ENCODE assay signal across 11 cellular contexts in genomic region chr3:9768376-9768775, GRCh38. TPM values are rescaled to one million over a fixed set of nuclear protein-coding genes. Genes with fewer than 3 reads are reported as not detected.
DNase-seq lines count a peak whose midpoint lies in the region; ATAC-seq and TF ChIP-seq lines count a peak whose summit lies in the region.
"Had no signal": no experiment of that assay in that cellular context is flagged by ENCODE, and none has a peak within 500 bp of the region (broad histone marks: within the 10 kb centered on the region; RNA-seq: fewer than 3 reads in every experiment).

No MANE protein-coding gene starts in this region.

- H3K4me3 ChIP-seq in mesenchymal stem cell (ENCODE audit: insufficient read depth in 1 of 2, low read depth in 1 of 2, low read length in 2 of 2) (peak overlapping the region in 1 of 2 experiments; percentile 86), testis (peak overlapping the region in 1 of 2 donors; percentile 83)

- WGBS in mesenchymal stem cell, result 83% methylated on average over 1 of the region's 2 CpGs
- 48 to 57% methylated on average over 2 of the region's 2 CpGs for WGBS in testis, 2 donors

- no peak overlapping the region for H2AK5ac ChIP-seq in mesenchymal stem cell (ENCODE audit: low read length, severe bottlenecking)

- H3K36me3 Mint-ChIP-seq in activated T-cell treated with anti-CD3 and anti-CD28 coated beads, Interleukin-2, amount 50 U/mL, for 72 hours (ENCODE audit: insufficient read depth in 2 of 2), result peaks cover 4 to 8% of the 10 kb centered on the region in 2 donors
- H3K36me3 Mint-ChIP-seq in activated T-cell treated with anti-CD3 and anti-CD28 coated beads, Interleukin-2, amount 50 U/mL, for 4 hours (ENCODE audit: insufficient read depth), result no peaks in the 10 kb centered on the region
- H3K36me3 Mint-ChIP-seq in activated T-helper 2 cell treated with anti-CD3 and anti-CD28 coated beads, Interferon-gamma antibody, Interleukin-2, Interleukin-4, amounts not matched to agents 10 μg/mL and 5 μg/mL and 100 μg/mL, durations not matched to agents 14 hours and 24 hours and 36 hours (ENCODE audit: low read depth), result peaks cover 34% of the 10 kb centered on the region

- no peaks in the 10 kb centered on the region for H3K27me3 ChIP-seq in mesenchymal stem cell (ENCODE audit: control insufficient read depth in 1 of 2, insufficient read depth in 1 of 2, low read length in 2 of 2)
- no peaks in the 10 kb centered on the region for H3K27me3 ChIP-seq in testis

- peaks cover 16% of the 10 kb centered on the region for H3K79me1 ChIP-seq in mesenchymal stem cell (replicated peaks; ENCODE audit: low read length, poor library complexity, severe bottlenecking)

- H3K23ac ChIP-seq in mesenchymal stem cell (ENCODE audit: low read length in 2 of 2), result no peak overlapping the region

- H3K4me2 ChIP-seq in mesenchymal stem cell (ENCODE audit: low read length, poor library complexity, severe bottlenecking), result no peak overlapping the region

- no peak overlapping the region for H4K8ac ChIP-seq in mesenchymal stem cell (ENCODE audit: low read length)

- peaks cover 5 to 15% of the 10 kb centered on the region in 2 experiments for H3K36me3 ChIP-seq in mesenchymal stem cell (ENCODE audit: control insufficient read depth in 1 of 2, insufficient read depth in 2 of 2, low read depth in 1 of 2, low read length in 2 of 2)
- no peaks in the 10 kb centered on the region for H3K36me3 ChIP-seq in testis (ENCODE audit: low read depth, missing control alignments)

- H3K27ac ChIP-seq in mesenchymal stem cell (ENCODE audit: low read length, poor library complexity, severe bottlenecking) (no peak overlapping the region), testis (peak overlapping the region; percentile 71 to 91)

- no peak overlapping the region for H2BK15ac ChIP-seq in mesenchymal stem cell (ENCODE audit: low read depth, poor library complexity, severe bottlenecking)

- H3K9me3 Mint-ChIP-seq in activated T-cell treated with anti-CD3 and anti-CD28 coated beads, Interleukin-2, amount 50 U/mL, for 72 hours, result no peaks in the 10 kb centered on the region
- H3K9me3 Mint-ChIP-seq in activated T-cell treated with anti-CD3 and anti-CD28 coated beads, Interleukin-2, amount 50 U/mL, for 4 hours, result no peaks in the 10 kb centered on the region
- no peaks in the 10 kb centered on the region for H3K9me3 Mint-ChIP-seq in activated T-helper 2 cell treated with anti-CD3 and anti-CD28 coated beads, Interferon-gamma antibody, Interleukin-2, Interleukin-4, amounts not matched to agents 10 μg/mL and 5 μg/mL and 100 μg/mL, durations not matched to agents 14 hours and 24 hours and 36 hours
- H3K9me3 Mint-ChIP-seq: GM23338 had no signal

- H3K18ac ChIP-seq in mesenchymal stem cell (ENCODE audit: low read depth in 1 of 2, low read length in 2 of 2), result no peak overlapping the region

- peak overlapping the region; percentile 78 to 88 for H3K4me3 Mint-ChIP-seq in activated T-cell treated with anti-CD3 and anti-CD28 coated beads, Interleukin-2, amount 50 U/mL, for 72 hours
- no peak overlapping the region for H3K4me3 Mint-ChIP-seq in activated T-cell treated with anti-CD3 and anti-CD28 coated beads, Interleukin-2, amount 50 U/mL, for 4 hours
- H3K4me3 Mint-ChIP-seq in activated T-helper 2 cell treated with anti-CD3 and anti-CD28 coated beads, Interferon-gamma antibody, Interleukin-2, Interleukin-4, amounts not matched to agents 10 μg/mL and 5 μg/mL and 100 μg/mL, durations not matched to agents 14 hours and 24 hours and 36 hours (ENCODE audit: low read depth), result peak overlapping the region; percentile 82

- peaks cover 49% of the 10 kb centered on the region for H3K4me1 Mint-ChIP-seq in activated T-cell treated with anti-CD3 and anti-CD28 coated beads, Interleukin-2, amount 50 U/mL, for 72 hours (ENCODE audit: low read depth)
- H3K4me1 Mint-ChIP-seq in activated T-cell treated with anti-CD3 and anti-CD28 coated beads, Interleukin-2, amount 50 U/mL, for 4 hours (ENCODE audit: low read depth), result peaks cover 19% of the 10 kb centered on the region
- peaks cover 36% of the 10 kb centered on the region for H3K4me1 Mint-ChIP-seq in activated T-helper 2 cell treated with anti-CD3 and anti-CD28 coated beads, Interferon-gamma antibody, Interleukin-2, Interleukin-4, amounts not matched to agents 10 μg/mL and 5 μg/mL and 100 μg/mL, durations not matched to agents 14 hours and 24 hours and 36 hours (ENCODE audit: low read depth)

- H3K9ac ChIP-seq in mesenchymal stem cell (ENCODE audit: low read length), result peak overlapping the region; percentile 93

- no peak for DNase-seq in activated T-cell treated with anti-CD3 and anti-CD28 coated beads, Interleukin-2, amount 50 U/mL, for 72 hours
- no peak for DNase-seq in activated T-cell treated with anti-CD3 and anti-CD28 coated beads, Interleukin-2, amount 50 U/mL, for 4 hours
- no peak for DNase-seq in activated T-helper 2 cell treated with anti-CD3 and anti-CD28 coated beads, Interferon-gamma antibody, Interleukin-2, Interleukin-4, amounts not matched to agents 10 μg/mL and 5 μg/mL and 100 μg/mL, durations not matched to agents 14 hours and 24 hours and 36 hours (ENCODE audit: low spot score)
- DNase-seq in mesenchymal stem cell (no peak), testis (no peak), NCI-H345 (lab: John Stamatoyannopoulos, UW) (no peak), inferior parietal cortex (ENCODE audit: extremely low spot score) (no peak)
- DNase-seq: DMS79, NCI-H1105 had no signal

- no peak overlapping the region for H2BK5ac ChIP-seq in mesenchymal stem cell (ENCODE audit: low read depth, low read length, poor library complexity, severe bottlenecking)

- intact Hi-C loops in activated T-helper 2 cell treated with anti-CD3 and anti-CD28 coated beads, Interferon-gamma antibody, Interleukin-2, Interleukin-4, amounts not matched to agents 10 μg/mL and 5 μg/mL and 100 μg/mL, durations not matched to agents 14 hours and 24 hours and 36 hours (cut with micrococcal nuclease), result loop anchor here (2.0 to 5.0 kb wide), 2 partner anchors 18 to 39 kb away; no protein-coding TSS in a partner anchor
- intact Hi-C loops in testis (cut with DNase I; ENCODE audit: low total_unique reads), result no loop called here

- peaks cover 12% of the 10 kb centered on the region for H3K4me1 ChIP-seq in mesenchymal stem cell (ENCODE audit: control insufficient read depth, insufficient read depth, low read depth, low read length)
- H3K4me1 ChIP-seq in testis, result peaks cover 32% of the 10 kb centered on the region

- H4K91ac ChIP-seq in mesenchymal stem cell (ENCODE audit: low read length), result no peak overlapping the region

- TF ChIP-seq CTCF in testis (IDR thresholded peaks at IDR 0.05), result no peak

- H2BK120ac ChIP-seq in mesenchymal stem cell (ENCODE audit: low read depth, low read length), result no peak overlapping the region

- H3K4ac ChIP-seq in mesenchymal stem cell (ENCODE audit: low read depth in 1 of 2, low read length in 2 of 2), result no peak overlapping the region

- H3K27ac Mint-ChIP-seq in activated T-cell treated with anti-CD3 and anti-CD28 coated beads, Interleukin-2, amount 50 U/mL, for 72 hours, result no peak overlapping the region
- H3K27ac Mint-ChIP-seq in activated T-helper 2 cell treated with anti-CD3 and anti-CD28 coated beads, Interferon-gamma antibody, Interleukin-2, Interleukin-4, amounts not matched to agents 10 μg/mL and 5 μg/mL and 100 μg/mL, durations not matched to agents 14 hours and 24 hours and 36 hours, result peak overlapping the region; percentile 1
- H3K27ac Mint-ChIP-seq: GM23338 had no signal

- no peak for TF ChIP-seq POLR2A in testis (IDR thresholded peaks at IDR 0.05)

- H2AFZ ChIP-seq in mesenchymal stem cell (ENCODE audit: low read depth, low read length), result no peak overlapping the region
- H2AFZ ChIP-seq: GM23338 had no signal

- no peak for ATAC-seq in activated T-cell treated with anti-CD3 and anti-CD28 coated beads, Interleukin-2, amount 50 U/mL, for 72 hours (replicated peaks in 1 of 2)
- no peak for ATAC-seq in activated T-cell treated with anti-CD3 and anti-CD28 coated beads, Interleukin-2, amount 50 U/mL, for 4 hours
- ATAC-seq in GM21825 (IDR thresholded peaks at IDR 0.05; ENCODE audit: unreplicated experiment), result no peak
- ATAC-seq: GM23338 had no signal

- H3K27me3 Mint-ChIP-seq in activated T-cell treated with anti-CD3 and anti-CD28 coated beads, Interleukin-2, amount 50 U/mL, for 72 hours (ENCODE audit: low read depth), result no peaks in the 10 kb centered on the region
- no peaks in the 10 kb centered on the region for H3K27me3 Mint-ChIP-seq in activated T-cell treated with anti-CD3 and anti-CD28 coated beads, Interleukin-2, amount 50 U/mL, for 4 hours (ENCODE audit: low read depth)
- no peaks in the 10 kb centered on the region for H3K27me3 Mint-ChIP-seq in activated T-helper 2 cell treated with anti-CD3 and anti-CD28 coated beads, Interferon-gamma antibody, Interleukin-2, Interleukin-4, amounts not matched to agents 10 μg/mL and 5 μg/mL and 100 μg/mL, durations not matched to agents 14 hours and 24 hours and 36 hours (ENCODE audit: low read depth)

- no peak overlapping the region for H3K14ac ChIP-seq in mesenchymal stem cell (ENCODE audit: low read length in 2 of 2)

- H2BK12ac ChIP-seq in mesenchymal stem cell (ENCODE audit: low read length in 2 of 2), result no peak overlapping the region

- no peaks in the 10 kb centered on the region for H3K9me3 ChIP-seq in mesenchymal stem cell (ENCODE audit: control insufficient read depth, low read length)
- no peaks in the 10 kb centered on the region for H3K9me3 ChIP-seq in testis

RNA-seq across cellular contexts. Expression of gene CAMK1, which starts 1.4 kb away (rescaled TPM):
- total RNA-seq in activated T-cell treated with anti-CD3 and anti-CD28 coated beads, Interleukin-2, amount 50 U/mL, for 72 hours, result 10 to 100 TPM; 38.6 to 47.4 TPM
- 10 to 100 TPM; 15.3 to 20.7 (median 15.7) TPM for total RNA-seq in activated T-cell treated with anti-CD3 and anti-CD28 coated beads, Interleukin-2, amount 50 U/mL, for 4 hours
- total RNA-seq in activated T-helper 2 cell treated with anti-CD3 and anti-CD28 coated beads, Interferon-gamma antibody, Interleukin-2, Interleukin-4, amounts not matched to agents 10 μg/mL and 5 μg/mL and 100 μg/mL, durations not matched to agents 14 hours and 24 hours and 36 hours, result 113 and 116 TPM in 2 replicates
- 10.6 TPM for polyA plus RNA-seq in mesenchymal stem cell (2013, experiment 1 of 2)
- polyA plus RNA-seq in mesenchymal stem cell (2013, experiment 2 of 2), result 11.1 TPM
- 100 to 1,000 TPM; 127 to 185 TPM for total RNA-seq in testis
- 62.7 TPM for polyA plus RNA-seq in testis (ENCODE audit: insufficient read depth, low read depth, low replicate concordance)

RNA-seq across cellular contexts. Expression of gene OGG1, which starts 18.6 kb away (rescaled TPM):
- total RNA-seq in activated T-cell treated with anti-CD3 and anti-CD28 coated beads, Interleukin-2, amount 50 U/mL, for 72 hours, result 10 to 100 TPM; 31.0 to 33.4 TPM
- total RNA-seq in activated T-cell treated with anti-CD3 and anti-CD28 coated beads, Interleukin-2, amount 50 U/mL, for 4 hours, result 10 to 100 TPM; 25.2 to 30.5 (median 28.8) TPM
- 33.0 and 38.4 TPM in 2 replicates for total RNA-seq in activated T-helper 2 cell treated with anti-CD3 and anti-CD28 coated beads, Interferon-gamma antibody, Interleukin-2, Interleukin-4, amounts not matched to agents 10 μg/mL and 5 μg/mL and 100 μg/mL, durations not matched to agents 14 hours and 24 hours and 36 hours
- 26.5 TPM for polyA plus RNA-seq in mesenchymal stem cell (2013, experiment 1 of 2)
- 25.0 TPM for polyA plus RNA-seq in mesenchymal stem cell (2013, experiment 2 of 2)
- total RNA-seq in testis, result 10 to 100 TPM; 30.3 to 36.4 TPM
- 18.8 TPM for polyA plus RNA-seq in testis (ENCODE audit: insufficient read depth, low read depth, low replicate concordance)

RNA-seq across cellular contexts. Expression of gene TADA3, which starts 23.9 kb away (rescaled TPM):
- 100 to 1,000 TPM; 105 to 112 TPM for total RNA-seq in activated T-cell treated with anti-CD3 and anti-CD28 coated beads, Interleukin-2, amount 50 U/mL, for 72 hours
- 10 to 100 TPM; 39.3 to 42.0 (median 40.2) TPM for total RNA-seq in activated T-cell treated with anti-CD3 and anti-CD28 coated beads, Interleukin-2, amount 50 U/mL, for 4 hours
- 86.6 and 89.2 TPM in 2 replicates for total RNA-seq in activated T-helper 2 cell treated with anti-CD3 and anti-CD28 coated beads, Interferon-gamma antibody, Interleukin-2, Interleukin-4, amounts not matched to agents 10 μg/mL and 5 μg/mL and 100 μg/mL, durations not matched to agents 14 hours and 24 hours and 36 hours
- 53.4 TPM for polyA plus RNA-seq in mesenchymal stem cell (2013, experiment 1 of 2)
- polyA plus RNA-seq in mesenchymal stem cell (2013, experiment 2 of 2), result 54.2 TPM
- total RNA-seq in testis, result 100 to 1,000 TPM in 1 of 2 donors, 10 to 100 TPM in 1; 94.6 to 123 TPM
- polyA plus RNA-seq in testis (ENCODE audit: insufficient read depth, low read depth, low replicate concordance), result 123 TPM

RNA-seq across cellular contexts. Expression of gene ARPC4, which starts 24.5 kb away (rescaled TPM):
- 100 to 1,000 TPM; 168 to 176 TPM for total RNA-seq in activated T-cell treated with anti-CD3 and anti-CD28 coated beads, Interleukin-2, amount 50 U/mL, for 72 hours
- total RNA-seq in activated T-cell treated with anti-CD3 and anti-CD28 coated beads, Interleukin-2, amount 50 U/mL, for 4 hours, result 100 to 1,000 TPM; 257 to 268 (median 264) TPM
- total RNA-seq in activated T-helper 2 cell treated with anti-CD3 and anti-CD28 coated beads, Interferon-gamma antibody, Interleukin-2, Interleukin-4, amounts not matched to agents 10 μg/mL and 5 μg/mL and 100 μg/mL, durations not matched to agents 14 hours and 24 hours and 36 hours, result 253 and 268 TPM in 2 replicates
- 103 TPM for polyA plus RNA-seq in mesenchymal stem cell (2013, experiment 1 of 2)
- polyA plus RNA-seq in mesenchymal stem cell (2013, experiment 2 of 2), result 101 TPM
- 100 to 1,000 TPM; 108 to 124 TPM for total RNA-seq in testis
- 99.6 TPM for polyA plus RNA-seq in testis (ENCODE audit: insufficient read depth, low read depth, low replicate concordance)

RNA-seq across cellular contexts. Expression of gene BRPF1, which starts 36.8 kb away (rescaled TPM):
- 10 to 100 TPM; 34.6 to 42.7 TPM for total RNA-seq in activated T-cell treated with anti-CD3 and anti-CD28 coated beads, Interleukin-2, amount 50 U/mL, for 72 hours
- 10 to 100 TPM; 56.9 to 59.9 (median 59.8) TPM for total RNA-seq in activated T-cell treated with anti-CD3 and anti-CD28 coated beads, Interleukin-2, amount 50 U/mL, for 4 hours
- 34.2 and 35.8 TPM in 2 replicates for total RNA-seq in activated T-helper 2 cell treated with anti-CD3 and anti-CD28 coated beads, Interferon-gamma antibody, Interleukin-2, Interleukin-4, amounts not matched to agents 10 μg/mL and 5 μg/mL and 100 μg/mL, durations not matched to agents 14 hours and 24 hours and 36 hours
- 7.8 TPM for polyA plus RNA-seq in mesenchymal stem cell (2013, experiment 1 of 2)
- 7.6 TPM for polyA plus RNA-seq in mesenchymal stem cell (2013, experiment 2 of 2)
- 10 to 100 TPM; 55.1 to 58.4 TPM for total RNA-seq in testis
- 47.4 TPM for polyA plus RNA-seq in testis (ENCODE audit: insufficient read depth, low read depth, low replicate concordance)
